In the genomic region with DNA sequence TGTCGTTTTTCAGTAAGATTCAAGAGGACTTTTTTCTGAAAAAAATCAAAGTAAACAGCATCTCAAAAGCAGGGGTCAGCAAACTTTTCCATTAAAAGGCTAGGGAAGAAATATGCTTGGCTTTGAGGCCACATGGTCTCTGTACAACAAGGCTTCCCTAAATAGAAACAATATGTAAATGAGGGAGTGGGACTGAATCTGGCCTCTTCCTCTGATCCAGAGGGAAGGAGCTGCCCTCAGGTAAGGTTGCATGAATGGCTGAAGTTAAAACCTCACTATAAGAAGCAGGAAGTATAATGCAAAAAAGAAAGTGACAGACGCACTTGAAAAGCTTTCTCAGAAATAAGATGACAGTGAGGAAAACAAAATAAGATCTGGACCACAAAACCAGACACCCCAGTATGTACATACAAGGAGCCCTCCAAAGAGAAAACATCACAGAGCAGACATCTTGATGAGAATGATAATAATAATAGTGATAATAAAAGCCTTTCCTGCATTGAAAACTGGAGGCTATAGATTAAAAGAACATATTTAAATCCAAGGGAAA, we compare ENCODE assay signal across 22 cellular contexts.
DNase-seq lines count a peak whose midpoint lies in the region; ATAC-seq and TF ChIP-seq lines count a peak whose summit lies in the region.
"Had no signal": no experiment of that assay in that cellular context is flagged by ENCODE, and none has a peak within 500 bp of the region (broad histone marks: within the 10 kb centered on the region; RNA-seq: fewer than 3 reads in every experiment).

No MANE protein-coding gene starts in this region.

- TF ChIP-seq CTCF in brain (conservative IDR thresholded peaks at IDR 0.05) (no peak), ascending aorta (IDR thresholded peaks at IDR 0.05) (no peak), foreskin fibroblast (IDR thresholded peaks at IDR 0.05; ENCODE audit: low read depth, low read length) (no peak)

- no peaks in the 10 kb centered on the region for H3K9me3 Mint-ChIP-seq in activated naive CD4-positive, alpha-beta T cell treated with anti-CD3 and anti-CD28 coated beads for 36 hours
- H3K9me3 Mint-ChIP-seq in T-helper 2 cell treated with Interferon-gamma antibody and Interleukin-4, amounts not matched to agents 5 μg/mL and 100 μg/mL, for 36 hours, result peaks cover 10% of the 10 kb centered on the region
- H3K9me3 Mint-ChIP-seq in brain, result no peaks in the 10 kb centered on the region
- peaks cover 0 to 7% of the 10 kb centered on the region in 2 donors for H3K9me3 Mint-ChIP-seq in stimulated activated naive CD8-positive, alpha-beta T cell treated with anti-CD3 and anti-CD28 coated beads, Interleukin-15, amount 100 ng/mL, for 72 hours
- H3K9me3 Mint-ChIP-seq: dendritic cell treated with granulocyte-macrophage colony-stimulating factor and Interleukin-4, amounts not matched to agents 40 ng/mL and 50 ng/mL, for 4 days; stimulated activated memory B cell treated with anti-CD40 and anti-IgM and Interleukin-4, amounts not matched to agents 10 μg/mL and 1 μg/mL and 100 μg/mL, for 72 hours had no signal

- H3K4me1 Mint-ChIP-seq in activated naive CD4-positive, alpha-beta T cell treated with anti-CD3 and anti-CD28 coated beads for 36 hours (ENCODE audit: low read depth), result peaks cover 22% of the 10 kb centered on the region
- peaks cover 48% of the 10 kb centered on the region for H3K4me1 Mint-ChIP-seq in T-helper 2 cell treated with Interferon-gamma antibody and Interleukin-4, amounts not matched to agents 5 μg/mL and 100 μg/mL, for 36 hours (ENCODE audit: low read depth)
- H3K4me1 Mint-ChIP-seq in brain, result peaks cover 65% of the 10 kb centered on the region
- H3K4me1 Mint-ChIP-seq in stimulated activated naive CD8-positive, alpha-beta T cell treated with anti-CD3 and anti-CD28 coated beads, Interleukin-15, amount 100 ng/mL, for 72 hours, result peaks cover 58% of the 10 kb centered on the region
- H3K4me1 Mint-ChIP-seq: stimulated activated memory B cell treated with anti-CD40 and anti-IgM and Interleukin-4, amounts not matched to agents 10 μg/mL and 1 μg/mL and 100 μg/mL, for 72 hours had no signal

- H3K4me3 Mint-ChIP-seq in activated naive CD4-positive, alpha-beta T cell treated with anti-CD3 and anti-CD28 coated beads for 36 hours, result peak overlapping the region; percentile 27
- H3K4me3 Mint-ChIP-seq in T-helper 2 cell treated with Interferon-gamma antibody and Interleukin-4, amounts not matched to agents 5 μg/mL and 100 μg/mL, for 36 hours, result peak overlapping the region; percentile 72
- H3K4me3 Mint-ChIP-seq in brain, result no peak overlapping the region
- peak overlapping the region; percentile 62 to 63 for H3K4me3 Mint-ChIP-seq in stimulated activated naive CD8-positive, alpha-beta T cell treated with anti-CD3 and anti-CD28 coated beads, Interleukin-15, amount 100 ng/mL, for 72 hours
- H3K4me3 Mint-ChIP-seq: dendritic cell treated with granulocyte-macrophage colony-stimulating factor and Interleukin-4, amounts not matched to agents 40 ng/mL and 50 ng/mL, for 4 days; stimulated activated memory B cell treated with anti-CD40 and anti-IgM and Interleukin-4, amounts not matched to agents 10 μg/mL and 1 μg/mL and 100 μg/mL, for 72 hours had no signal

- peak; percentile 90 for ATAC-seq in stimulated activated naive CD8-positive, alpha-beta T cell treated with anti-CD3 and anti-CD28 coated beads, Interleukin-15, amount 100 ng/mL, for 72 hours
- ATAC-seq in GM18909 (IDR thresholded peaks at IDR 0.05; ENCODE audit: poor library complexity, unreplicated experiment), result no peak
- ATAC-seq: HCT116; heart left ventricle; left lung; Panc1; stimulated activated memory B cell treated with anti-CD40 and anti-IgM and Interleukin-4, amounts not matched to agents 10 μg/mL and 1 μg/mL and 100 μg/mL, for 72 hours had no signal

- H3K27ac ChIP-seq in ascending aorta, result no peak overlapping the region
- H3K27ac ChIP-seq: heart left ventricle, left lung, sigmoid colon, SJCRH30, thyroid gland had no signal

- intact Hi-C loops in activated naive CD4-positive, alpha-beta T cell treated with anti-CD3 and anti-CD28 coated beads for 36 hours (cut with micrococcal nuclease), result loop anchor here (1.0 to 2.0 kb wide), 3 partner anchors 11 to 30 kb away; no protein-coding TSS in a partner anchor
- intact Hi-C loops in ascending aorta (cut with DNase I), result no loop called here

- no peaks in the 10 kb centered on the region for H3K36me3 Mint-ChIP-seq in activated naive CD4-positive, alpha-beta T cell treated with anti-CD3 and anti-CD28 coated beads for 36 hours (ENCODE audit: low read depth)
- peaks cover 5% of the 10 kb centered on the region for H3K36me3 Mint-ChIP-seq in T-helper 2 cell treated with Interferon-gamma antibody and Interleukin-4, amounts not matched to agents 5 μg/mL and 100 μg/mL, for 36 hours (ENCODE audit: low read depth)
- H3K36me3 Mint-ChIP-seq in brain, result no peaks in the 10 kb centered on the region
- H3K36me3 Mint-ChIP-seq: stimulated activated memory B cell treated with anti-CD40 and anti-IgM and Interleukin-4, amounts not matched to agents 10 μg/mL and 1 μg/mL and 100 μg/mL, for 72 hours had no signal

- H3K9me3 ChIP-seq in ascending aorta, result no peaks in the 10 kb centered on the region
- H3K9me3 ChIP-seq: heart left ventricle, left lung, sigmoid colon, SJCRH30, thyroid gland had no signal

- peak overlapping the region; percentile 77 for H3K27ac Mint-ChIP-seq in activated naive CD4-positive, alpha-beta T cell treated with anti-CD3 and anti-CD28 coated beads for 36 hours
- H3K27ac Mint-ChIP-seq in T-helper 2 cell treated with Interferon-gamma antibody and Interleukin-4, amounts not matched to agents 5 μg/mL and 100 μg/mL, for 36 hours, result peak overlapping the region; percentile 92
- peak overlapping the region in 3 of 5 experiments; percentile 3 to 32 (median 6) for H3K27ac Mint-ChIP-seq in brain
- H3K27ac Mint-ChIP-seq in stimulated activated naive CD8-positive, alpha-beta T cell treated with anti-CD3 and anti-CD28 coated beads, Interleukin-15, amount 100 ng/mL, for 72 hours, result peak overlapping the region; percentile 92 to 95
- H3K27ac Mint-ChIP-seq: dendritic cell treated with granulocyte-macrophage colony-stimulating factor and Interleukin-4, amounts not matched to agents 40 ng/mL and 50 ng/mL, for 4 days; stimulated activated memory B cell treated with anti-CD40 and anti-IgM and Interleukin-4, amounts not matched to agents 10 μg/mL and 1 μg/mL and 100 μg/mL, for 72 hours had no signal

- CTCF ChIA-PET in activated naive CD4-positive, alpha-beta T cell treated with anti-CD3 and anti-CD28 coated beads for 36 hours (lab: Charles Lee), result interaction anchor here (1.1 kb wide), 1 partner anchor 13 kb away, joined by 5 read pairs; no protein-coding TSS in a partner anchor

- H3K36me3 ChIP-seq in ascending aorta, result no peaks in the 10 kb centered on the region
- H3K36me3 ChIP-seq: heart left ventricle, left lung, sigmoid colon, SJCRH30, thyroid gland had no signal

- no peaks in the 10 kb centered on the region for H3K27me3 Mint-ChIP-seq in activated naive CD4-positive, alpha-beta T cell treated with anti-CD3 and anti-CD28 coated beads for 36 hours (ENCODE audit: low read depth)
- H3K27me3 Mint-ChIP-seq in T-helper 2 cell treated with Interferon-gamma antibody and Interleukin-4, amounts not matched to agents 5 μg/mL and 100 μg/mL, for 36 hours (ENCODE audit: low read depth), result peaks cover 2% of the 10 kb centered on the region
- peaks cover 9% of the 10 kb centered on the region for H3K27me3 Mint-ChIP-seq in brain
- no peaks in the 10 kb centered on the region for H3K27me3 Mint-ChIP-seq in stimulated activated naive CD8-positive, alpha-beta T cell treated with anti-CD3 and anti-CD28 coated beads, Interleukin-15, amount 100 ng/mL, for 72 hours

- no peaks in the 10 kb centered on the region for H3K27me3 ChIP-seq in ascending aorta
- H3K27me3 ChIP-seq: heart left ventricle, left lung, sigmoid colon, SJCRH30, thyroid gland had no signal

- DNase-seq in activated naive CD4-positive, alpha-beta T cell treated with anti-CD3 and anti-CD28 coated beads for 36 hours, result no peak
- DNase-seq in activated naive CD4-positive, alpha-beta T cell treated with Interleukin-2 at 50 U/mL for 16 hours, result no peak
- DNase-seq in T-helper 2 cell treated with Interferon-gamma antibody and Interleukin-4, amounts not matched to agents 5 μg/mL and 100 μg/mL, for 36 hours (ENCODE audit: low spot score), result no peak
- no peak for DNase-seq in stimulated activated naive CD8-positive, alpha-beta T cell treated with anti-CD3 and anti-CD28 coated beads, Interleukin-15, amount 100 ng/mL, for 72 hours
- no peak for DNase-seq in ascending aorta (ENCODE audit: low spot score in 2 of 2)
- no peak for DNase-seq in foreskin fibroblast
- DNase-seq: DMS53, heart left ventricle, KG1, left lung, NCI-H187, NCI-H226, NCI-H82, sigmoid colon, SJCRH30, thyroid gland had no signal

- peaks cover 2 to 11% of the 10 kb centered on the region in 2 donors for H3K4me1 ChIP-seq in ascending aorta
- H3K4me1 ChIP-seq: left lung, SJCRH30 had no signal

- H3K4me3 ChIP-seq in ascending aorta (no peak overlapping the region), foreskin fibroblast (ENCODE audit: low read depth in 1 of 2, low read length in 2 of 2) (no peak overlapping the region)
- H3K4me3 ChIP-seq: heart left ventricle, left lung, sigmoid colon, SJCRH30, thyroid gland had no signal

Comparison
In these comparisons a context has a peak if more than half of its experiments do, and no peak if none do; other contexts are left out.
1. H3K27ac Mint-ChIP-seq: peak in every context shown above with its lines; median percentile 94 in stimulated activated naive CD8-positive, alpha-beta T cell treated with anti-CD3 and anti-CD28 coated beads, Interleukin-15, amount 100 ng/mL, for 72 hours; 92 in T-helper 2 cell treated with Interferon-gamma antibody and Interleukin-4, amounts not matched to agents 5 μg/mL and 100 μg/mL, for 36 hours; 77 in activated naive CD4-positive, alpha-beta T cell treated with anti-CD3 and anti-CD28 coated beads for 36 hours; 6 in brain.
2. H3K4me3 Mint-ChIP-seq: peak in activated naive CD4-positive, alpha-beta T cell treated with anti-CD3 and anti-CD28 coated beads for 36 hours (single experiment), T-helper 2 cell treated with Interferon-gamma antibody and Interleukin-4, amounts not matched to agents 5 μg/mL and 100 μg/mL, for 36 hours (single experiment) and stimulated activated naive CD8-positive, alpha-beta T cell treated with anti-CD3 and anti-CD28 coated beads, Interleukin-15, amount 100 ng/mL, for 72 hours (2 of 2); none in brain (0 of 5).